Comparison of ENCODE assay signal across 1 cellular context in genomic region chr2:43402452-43402937, GRCh38.
TF ChIP-seq lines count a peak whose summit lies in the region.

No MANE protein-coding gene starts in this region.

TF ChIP-seq in GM12878, 131 proteins besides CTCF, POLR2A, EP300 and RAD21 (continued from another document and continues in another):
- TF ChIP-seq ZBTB40 (IDR thresholded peaks at IDR 0.05; ENCODE audit: borderline replicate concordance) (no peak), ZZZ3 (IDR thresholded peaks at IDR 0.05; ENCODE audit: control insufficient read depth, insufficient read length, low read depth) (no peak), GATAD2B (conservative IDR thresholded peaks at IDR 0.05; ENCODE audit: low read depth) (peak; percentile 21; the same call in 1 of the 2 replicates), ELK1 (IDR thresholded peaks at IDR 0.05; ENCODE audit: low read depth, low read length) (no peak), MEF2B (IDR thresholded peaks at IDR 0.05; ENCODE audit: partially characterized antibody, poor library complexity, severe bottlenecking) (peak; percentile 76), ZNF274 (IDR thresholded peaks at IDR 0.05; ENCODE audit: insufficient read depth, insufficient read length) (no peak), ZBED1 (IDR thresholded peaks at IDR 0.05; ENCODE audit: borderline replicate concordance) (peak; percentile 17; the same call in 1 of the 2 replicates), SUPT20H (IDR thresholded peaks at IDR 0.05; ENCODE audit: borderline replicate concordance, control insufficient read depth, low read depth, low read length) (no peak), IKZF2 (IDR thresholded peaks at IDR 0.05) (no peak; a peak in 1 of 4 replicates), PAX5 (IDR thresholded peaks at IDR 0.05; ENCODE audit: borderline replicate concordance, low read depth, low read length) (no peak), BHLHE40 (IDR thresholded peaks at IDR 0.05; ENCODE audit: borderline replicate concordance in 1 of 2, low read depth in 2 of 2, low read length in 1 of 2) (peak in 1 of 2 experiments; percentile 53; a peak in 1 of 4 replicates), ZNF217 (IDR thresholded peaks at IDR 0.05) (no peak), SIN3A (IDR thresholded peaks at IDR 0.05; ENCODE audit: low read depth, low read length) (no peak), BRCA1 (IDR thresholded peaks at IDR 0.05; ENCODE audit: low read depth, low read length) (no peak), SUZ12 (IDR thresholded peaks at IDR 0.05; ENCODE audit: unreplicated experiment) (no peak), ZBTB11 (CRISPR knock-in tag; IDR thresholded peaks at IDR 0.05) (no peak), E2F8 (IDR thresholded peaks at IDR 0.05; ENCODE audit: low read depth, partially characterized antibody) (no peak), YBX1 (IDR thresholded peaks at IDR 0.05) (no peak), HDAC6 (IDR thresholded peaks at IDR 0.05; ENCODE audit: unreplicated experiment) (no peak), RBBP5 (conservative IDR thresholded peaks at IDR 0.05) (no peak; the same call in 1 of the 2 replicates), MYC (IDR thresholded peaks at IDR 0.05; ENCODE audit: insufficient read depth, insufficient read length, insufficient replicate concordance, low read length, severe bottlenecking) (no peak), KDM1A (IDR thresholded peaks at IDR 0.05; ENCODE audit: borderline replicate concordance) (no peak), JUNB (IDR thresholded peaks at IDR 0.05) (no peak), MTA3 (IDR thresholded peaks at IDR 0.05; ENCODE audit: borderline replicate concordance, low read length) (peak; percentile 93; the same call in 1 of the 2 replicates), DPF2 (IDR thresholded peaks at IDR 0.05) (no peak; the same call in 1 of the 2 replicates), SMAD1 (IDR thresholded peaks at IDR 0.05; ENCODE audit: low read depth, partially characterized antibody) (peak; percentile 21), ZSCAN29 (IDR thresholded peaks at IDR 0.05) (no peak), MYB (IDR thresholded peaks at IDR 0.05; ENCODE audit: borderline replicate concordance, low read depth, low read length) (no peak), JUND (IDR thresholded peaks at IDR 0.05; ENCODE audit: low read depth, low read length) (no peak), RB1 (IDR thresholded peaks at IDR 0.05; ENCODE audit: borderline replicate concordance) (no peak), RUNX3 (IDR thresholded peaks at IDR 0.05; ENCODE audit: low read length) (peak; percentile 49), GABPA (IDR thresholded peaks at IDR 0.05; ENCODE audit: low read depth) (no peak), CEBPZ (IDR thresholded peaks at IDR 0.05; ENCODE audit: low read depth, low read length) (no peak), CHD4 (IDR thresholded peaks at IDR 0.05) (no peak), RFX5 (IDR thresholded peaks at IDR 0.05; ENCODE audit: low read depth, low read length) (no peak), ZNF207 (IDR thresholded peaks at IDR 0.05; ENCODE audit: borderline replicate concordance) (no peak), BACH1 (IDR thresholded peaks at IDR 0.05; ENCODE audit: borderline replicate concordance) (peak; percentile 11; the same call in 1 of the 2 replicates), SREBF2 (IDR thresholded peaks at IDR 0.05; ENCODE audit: low read length) (no peak), SRF (IDR thresholded peaks at IDR 0.05; ENCODE audit: low read depth in 2 of 2, low read length in 2 of 2) (no peak), CHD1 (IDR thresholded peaks at IDR 0.05; ENCODE audit: low read depth, low read length) (no peak; the same call in 1 of the 2 replicates), SIX5 (IDR thresholded peaks at IDR 0.05; ENCODE audit: low read depth, low read length, severe bottlenecking) (no peak), POU2F2 (IDR thresholded peaks at IDR 0.05; ENCODE audit: borderline replicate concordance, low read depth, low read length) (peak; percentile 83; the same call in 1 of the 3 replicates), HCFC1 (IDR thresholded peaks at IDR 0.05; ENCODE audit: low read length) (no peak), MEF2A (IDR thresholded peaks at IDR 0.05; ENCODE audit: insufficient read depth, low read depth, low read length) (no peak; the same call in 1 of the 2 replicates), TBL1XR1 (IDR thresholded peaks at IDR 0.05; ENCODE audit: low read depth, low read length) (no peak; the same call in 1 of the 2 replicates), BCLAF1 (IDR thresholded peaks at IDR 0.05) (no peak), FOS (IDR thresholded peaks at IDR 0.05; ENCODE audit: borderline replicate concordance, extremely low read depth, insufficient read length) (no peak), EZH2 (IDR thresholded peaks at IDR 0.05; ENCODE audit: borderline replicate concordance, control insufficient read depth, low read depth, low read length) (no peak), PBX3 (IDR thresholded peaks at IDR 0.05; ENCODE audit: insufficient replicate concordance, low read depth, low read length) (no peak)
